ENCODE assay signal across 21 cellular contexts in the genomic region with DNA sequence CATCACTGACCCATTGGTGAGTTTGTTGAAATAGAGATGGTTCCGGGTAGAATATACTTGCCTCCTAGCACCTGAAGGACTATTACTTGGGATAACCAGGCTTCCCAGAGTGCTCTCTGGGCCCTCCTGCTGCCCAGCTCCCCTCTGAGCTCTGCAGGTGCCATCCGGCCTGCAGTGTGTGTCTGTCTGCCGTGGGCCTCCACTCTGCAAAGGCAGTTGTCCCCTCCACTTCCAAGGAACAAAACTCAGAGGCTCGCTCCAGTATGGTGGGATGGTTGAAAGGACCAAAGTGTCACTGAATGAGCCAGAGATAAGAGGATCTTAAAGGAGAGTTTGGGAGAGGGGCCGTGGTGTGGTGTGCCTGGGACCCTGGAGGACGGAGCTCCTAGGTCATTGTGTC. TPM values are rescaled to one million over a fixed set of nuclear protein-coding genes. Genes with fewer than 3 reads are reported as not detected.
DNase-seq lines count a peak whose midpoint lies in the region; ATAC-seq and TF ChIP-seq lines count a peak whose summit lies in the region.
"Had no signal": no experiment of that assay in that cellular context is flagged by ENCODE, and none has a peak within 500 bp of the region (broad histone marks: within the 10 kb centered on the region; RNA-seq: fewer than 3 reads in every experiment).

No MANE protein-coding gene starts in this region.

- H3K4me3 ChIP-seq in PC-9: peak overlapping the region; percentile 36
- H3K4me3 ChIP-seq in esophagus squamous epithelium: peak overlapping the region in 1 of 4 donors; percentile 1
- H3K4me3 ChIP-seq in muscle layer of duodenum (ENCODE audit: low read depth in 1 of 2, low read length in 2 of 2): peak overlapping the region in 1 of 2 donors; percentile 14
- H3K4me3 ChIP-seq: adrenal gland, left ventricle myocardium inferior, skin epidermis had no signal

- H3K27me3 ChIP-seq in PC-9 (ENCODE audit: insufficient read depth, low read depth): no peaks in the 10 kb centered on the region
- no peaks in the 10 kb centered on the region for H3K27me3 ChIP-seq in esophagus squamous epithelium
- H3K27me3 ChIP-seq in muscle layer of duodenum (ENCODE audit: low read depth, low read length): no peaks in the 10 kb centered on the region
- H3K27me3 ChIP-seq: adrenal gland had no signal

- no peaks in the 10 kb centered on the region for H3K9me2 ChIP-seq in PC-9 (ENCODE audit: insufficient read depth)

- H3K36me3 ChIP-seq in PC-9 (ENCODE audit: low read depth): peaks cover 10% of the 10 kb centered on the region
- H3K36me3 ChIP-seq in esophagus squamous epithelium: no peaks in the 10 kb centered on the region
- H3K36me3 ChIP-seq in muscle layer of duodenum (ENCODE audit: control insufficient read depth in 1 of 2, insufficient read depth in 2 of 2, low read length in 2 of 2): no peaks in the 10 kb centered on the region
- H3K36me3 ChIP-seq: adrenal gland, left ventricle myocardium inferior had no signal

- no peak overlapping the region for H2AFZ ChIP-seq in PC-9
- H2AFZ ChIP-seq: parathyroid adenoma had no signal

- peak overlapping the region; percentile 88 for H3K27ac Mint-ChIP-seq in type B pancreatic cell
- H3K27ac Mint-ChIP-seq: CD4-positive, alpha-beta memory T cell; T-cell had no signal

- 75 to 86% methylated on average over 3 to 6 of the region's 6 CpGs for WGBS in esophagus squamous epithelium, 2 donors

- DNase-seq in PC-9: no peak
- DNase-seq in esophagus squamous epithelium (lab: John Stamatoyannopoulos, UW): no peak
- DNase-seq in type B pancreatic cell (ENCODE audit: extremely low spot score, unreplicated experiment): no peak
- no peak for DNase-seq in HK-2 (ENCODE audit: unreplicated experiment)
- no peak for DNase-seq in putamen (ENCODE audit: low spot score)
- no peak for DNase-seq in NCI-H345 (lab: John Stamatoyannopoulos, UW)
- DNase-seq: activated CD8-positive, alpha-beta memory T cell treated with anti-CD3 and anti-CD28 coated beads, Interleukin-2, amount 50 U/mL, for 48 hours; activated gamma-delta T cell treated with Interleukin-2 at 50 U/mL for 16 hours; adrenal gland; CD4-positive, alpha-beta memory T cell; central memory CD4-positive, alpha-beta T cell; KG1; left ventricle myocardium inferior; NCI-H2081 treated with DMSO at 0.1 percent for 48 hours; Right ventricle myocardium superior; stimulated activated CD4-positive, alpha-beta T cell treated with anti-CD3 and anti-CD28 coated beads, Interleukin-4, amount 100 ng/mL, for 1 hour; T-cell had no signal

- no peak for TF ChIP-seq POLR2A in esophagus squamous epithelium (IDR thresholded peaks at IDR 0.05)

- H3K4me1 ChIP-seq in PC-9 (replicated peaks; ENCODE audit: insufficient read depth): peaks cover 61% of the 10 kb centered on the region
- H3K4me1 ChIP-seq in esophagus squamous epithelium: peaks cover 16 to 63% (median 38%) of the 10 kb centered on the region in 3 donors
- H3K4me1 ChIP-seq in muscle layer of duodenum (ENCODE audit: control insufficient read depth in 1 of 2, insufficient read depth in 2 of 2, low read length in 2 of 2): peaks cover 0 to 6% of the 10 kb centered on the region in 2 donors
- H3K4me1 ChIP-seq: adrenal gland, parathyroid adenoma had no signal

- H3K27ac ChIP-seq in PC-9 (peak overlapping the region; percentile 89), esophagus squamous epithelium (peak overlapping the region; percentile 82 to 86 (median 82)), muscle layer of duodenum (ENCODE audit: low read length) (peak overlapping the region; percentile 54)
- H3K27ac ChIP-seq: adrenal gland, left ventricle myocardium inferior, parathyroid adenoma had no signal

- H3K79me2 ChIP-seq in PC-9 (ENCODE audit: low read depth): peaks cover 94% of the 10 kb centered on the region
- H3K79me2 ChIP-seq: parathyroid adenoma had no signal

- ATAC-seq in HG02885 (IDR thresholded peaks at IDR 0.05; ENCODE audit: poor library complexity, unreplicated experiment): no peak
- ATAC-seq: T-cell had no signal

- no peaks in the 10 kb centered on the region for H3K27me3 Mint-ChIP-seq in type B pancreatic cell

- peaks cover 8% of the 10 kb centered on the region for H3K9me3 Mint-ChIP-seq in type B pancreatic cell
- H3K9me3 Mint-ChIP-seq: CD4-positive, alpha-beta memory T cell; T-cell had no signal

- CTCF ChIA-PET in PC-9 (lab: Charles Lee): interaction anchor here (0.6 to 1.1 kb wide), 5 partner anchors 9 to 375 kb away, joined by 3 to 5 read pairs (median 3); no protein-coding TSS in a partner anchor

- peak overlapping the region; percentile 73 for H3K4me2 ChIP-seq in PC-9

- peaks cover 50% of the 10 kb centered on the region for H3F3A ChIP-seq in PC-9 (ENCODE audit: insufficient read depth, low read depth)

- peaks cover 34% of the 10 kb centered on the region for H3K36me3 Mint-ChIP-seq in type B pancreatic cell
- H3K36me3 Mint-ChIP-seq: CD4-positive, alpha-beta memory T cell; T-cell had no signal

- intact Hi-C loops in PC-9 (cut with micrococcal nuclease; ENCODE audit: unreplicated experiment): no loop called here
- intact Hi-C loops in esophagus squamous epithelium (cut with DNase I): no loop called here

- no peak for TF ChIP-seq CTCF in PC-9 (conservative IDR thresholded peaks at IDR 0.05)
- no peak for TF ChIP-seq CTCF in esophagus squamous epithelium (IDR thresholded peaks at IDR 0.05)
- no peak for TF ChIP-seq CTCF in type B pancreatic cell (conservative IDR thresholded peaks at IDR 0.05)

- peaks cover 14% of the 10 kb centered on the region for H4K20me1 ChIP-seq in PC-9 (ENCODE audit: insufficient read depth)

- peaks cover 53% of the 10 kb centered on the region for H3K4me1 Mint-ChIP-seq in type B pancreatic cell (ENCODE audit: unreplicated experiment)
- H3K4me1 Mint-ChIP-seq: CD4-positive, alpha-beta memory T cell; T-cell had no signal

- no peak overlapping the region for H3K4me3 Mint-ChIP-seq in type B pancreatic cell
- H3K4me3 Mint-ChIP-seq: CD4-positive, alpha-beta memory T cell; T-cell had no signal

- POLR2A ChIA-PET in PC-9 (lab: Charles Lee; ENCODE audit: unreplicated experiment): interaction anchor here (0.6 to 1.3 kb wide), 5 partner anchors 20 to 1152 kb away, joined by 3 to 14 read pairs (median 4); no protein-coding TSS in a partner anchor

- BruUV-seq in PC-9 (replicated peaks; lab: Mats Ljungman, UMichigan): TSS peak; percentile 17

- no peaks in the 10 kb centered on the region for H3K9me3 ChIP-seq in PC-9 (ENCODE audit: insufficient read depth, low read depth)
- no peaks in the 10 kb centered on the region for H3K9me3 ChIP-seq in esophagus squamous epithelium
- no peaks in the 10 kb centered on the region for H3K9me3 ChIP-seq in muscle layer of duodenum (ENCODE audit: control insufficient read depth in 1 of 2, low read length in 2 of 2)
- H3K9me3 ChIP-seq: adrenal gland, left ventricle myocardium inferior had no signal

RNA-seq across cellular contexts. Expression of gene SH3BP4, which starts 57.3 kb away (rescaled TPM):
- total RNA-seq in PC-9 (2021) (131 and 135 TPM in 2 replicates), esophagus squamous epithelium (10 to 100 TPM; 11.0 to 22.9 (median 18.7) TPM), type B pancreatic cell (ENCODE audit: low replicate concordance) (42.6 and 49.5 TPM in 2 replicates)
